In genomic region chr12:109763201-109763841, GRCh38 we compare ENCODE assay signal across 8 cellular contexts. TPM values are rescaled to one million over a fixed set of nuclear protein-coding genes. Genes with fewer than 3 reads are reported as not detected.
DNase-seq lines count a peak whose midpoint lies in the region; ATAC-seq and TF ChIP-seq lines count a peak whose summit lies in the region.

No MANE protein-coding gene starts in this region.

- H3K36me3 ChIP-seq in ACC112 (ENCODE audit: insufficient read depth, low read length) (no peaks in the 10 kb centered on the region; the same call in 1 of the 2 replicates), osteoblast (ENCODE audit: insufficient read depth, low read length) (no peaks in the 10 kb centered on the region)

- H3K4me1 ChIP-seq in ACC112 (ENCODE audit: control insufficient read depth, insufficient read depth, low read length, unreplicated experiment) (peaks cover 7% of the 10 kb centered on the region), osteoblast (ENCODE audit: insufficient read depth, low read length) (no peaks in the 10 kb centered on the region)

- peaks cover 4% of the 10 kb centered on the region for H3K9me3 ChIP-seq in osteoblast (ENCODE audit: low read depth, low read length)

- no peak overlapping the region for H3K27ac Mint-ChIP-seq in activated CD8-positive, alpha-beta T cell treated with anti-CD3 and anti-CD28 coated beads for 36 hours

- CTCF ChIA-PET in activated CD8-positive, alpha-beta T cell treated with anti-CD3 and anti-CD28 coated beads for 36 hours (lab: Charles Lee) = interaction anchor here (1.0 to 2.5 kb wide), 3 partner anchors 9 to 12 kb away, joined by 3 to 6 read pairs (median 4); no protein-coding TSS in a partner anchor

- intact Hi-C loops in activated CD8-positive, alpha-beta T cell treated with anti-CD3 and anti-CD28 coated beads for 36 hours (cut with micrococcal nuclease) = no loop called here

- no peaks in the 10 kb centered on the region for H3K4me1 Mint-ChIP-seq in activated CD8-positive, alpha-beta T cell treated with anti-CD3 and anti-CD28 coated beads for 36 hours (ENCODE audit: low read depth)

- no peaks in the 10 kb centered on the region for H3K27me3 ChIP-seq in ACC112 (ENCODE audit: insufficient read depth, low read length)
- no peaks in the 10 kb centered on the region for H3K27me3 ChIP-seq in HL-60 (ENCODE audit: insufficient read depth, poor library complexity, severe bottlenecking)
- H3K27me3 ChIP-seq in osteoblast (ENCODE audit: insufficient read depth, low read length) = no peaks in the 10 kb centered on the region

- no peak overlapping the region for H3K4me2 ChIP-seq in osteoblast (ENCODE audit: insufficient read depth, low read length)

- H3K9me3 Mint-ChIP-seq in activated CD8-positive, alpha-beta T cell treated with anti-CD3 and anti-CD28 coated beads for 36 hours = peaks cover 2% of the 10 kb centered on the region

- H2AFZ ChIP-seq in ACC112 (ENCODE audit: low read length, unreplicated experiment) (no peak overlapping the region), osteoblast (ENCODE audit: low read length) (no peak overlapping the region)

- H3K79me2 ChIP-seq in ACC112 (ENCODE audit: control insufficient read depth, insufficient read depth, low read length, unreplicated experiment) (no peaks in the 10 kb centered on the region), osteoblast (ENCODE audit: insufficient read depth, low read length) (no peaks in the 10 kb centered on the region)

- no peaks in the 10 kb centered on the region for H4K20me1 ChIP-seq in osteoblast (ENCODE audit: insufficient read depth, low read length)

- H3K4me3 Mint-ChIP-seq in activated CD8-positive, alpha-beta T cell treated with anti-CD3 and anti-CD28 coated beads for 36 hours = no peak overlapping the region

- no peaks in the 10 kb centered on the region for H3K27me3 Mint-ChIP-seq in activated CD8-positive, alpha-beta T cell treated with anti-CD3 and anti-CD28 coated beads for 36 hours

- TF ChIP-seq CTCF in HL-60 (IDR thresholded peaks at IDR 0.05; ENCODE audit: insufficient read depth, low read length) (no peak), osteoblast (IDR thresholded peaks at IDR 0.05; ENCODE audit: extremely low read depth, low read depth, low read length) (no peak)
- no peak for TF ChIP-seq CTCF in activated CD8-positive, alpha-beta T cell treated with anti-CD3 and anti-CD28 coated beads for 36 hours (IDR thresholded peaks at IDR 0.05)

- ATAC-seq in activated CD8-positive, alpha-beta T cell treated with anti-CD3 and anti-CD28 coated beads for 36 hours = peak; percentile 75
- ATAC-seq in GM18858 (IDR thresholded peaks at IDR 0.05; ENCODE audit: unreplicated experiment) = no peak
- ATAC-seq in GM18868 (IDR thresholded peaks at IDR 0.05; ENCODE audit: unreplicated experiment) = no peak

- POLR2A ChIA-PET in activated CD8-positive, alpha-beta T cell treated with anti-CD3 and anti-CD28 coated beads for 36 hours (lab: Charles Lee) = no interaction called here

- H3K4me3 ChIP-seq in ACC112 (ENCODE audit: low read depth, low read length) = no peak overlapping the region
- no peak overlapping the region for H3K4me3 ChIP-seq in HL-60 (replicated peaks; ENCODE audit: insufficient read depth, low read length)
- H3K4me3 ChIP-seq in osteoblast (ENCODE audit: insufficient read depth, low read length) = no peak overlapping the region

- H3K36me3 Mint-ChIP-seq in activated CD8-positive, alpha-beta T cell treated with anti-CD3 and anti-CD28 coated beads for 36 hours (ENCODE audit: low read depth) = no peaks in the 10 kb centered on the region

- H3K27ac ChIP-seq in ACC112 (ENCODE audit: low read depth, low read length) (peak overlapping the region; percentile 42; the same call in 1 of the 2 replicates), HL-60 (replicated peaks) (no peak overlapping the region), osteoblast (ENCODE audit: low read depth, low read length) (no peak overlapping the region)

- DNase-seq in HL-60 (ENCODE audit: low read depth in 1 of 2, low spot score in 1 of 2) = peak; percentile 38 to 48
- peak; percentile 37 for DNase-seq in activated CD8-positive, alpha-beta T cell treated with anti-CD3 and anti-CD28 coated beads for 36 hours
- peak; percentile 87 for DNase-seq in islet precursor cell
- no peak for DNase-seq in osteoblast (ENCODE audit: insufficient read length, low spot score, missing footprints)
- DNase-seq in NCI-H69 (lab: John Stamatoyannopoulos, UW) = no peak

RNA-seq across cellular contexts. Expression of gene FAM222A, which starts 49.7 kb away (rescaled TPM):
- 1 to 10 TPM in 1 of 2 experiments, under 1 TPM in 1; 0.76 to 1.0 TPM for total RNA-seq in activated CD8-positive, alpha-beta T cell treated with anti-CD3 and anti-CD28 coated beads for 36 hours
- 0.29 and 0.36 TPM in 2 replicates for total RNA-seq in osteoblast

Comparison
In these comparisons a context has a peak if more than half of its experiments do, and no peak if none do; other contexts are left out.
1. DNase-seq: peak in HL-60 (2 of 2), activated CD8-positive, alpha-beta T cell treated with anti-CD3 and anti-CD28 coated beads for 36 hours (single experiment) and islet precursor cell (single experiment); none in osteoblast (single experiment) and NCI-H69 (single experiment).